ENCODE assay signal across 13 cellular contexts in genomic region chr20:37899105-37900045, GRCh38.
"Had no signal": no experiment of that assay in that cellular context is flagged by ENCODE, and none has a peak within 500 bp of the region (broad histone marks: within the 10 kb centered on the region; RNA-seq: fewer than 3 reads in every experiment).

No MANE protein-coding gene starts in this region.

- H3K4me3 Mint-ChIP-seq: activated CD4-positive, alpha-beta memory T cell treated with anti-CD3 and anti-CD28 coated beads, Interleukin-2, amount 10 ng/mL, durations not matched to agents 7 days and 5 days; activated CD4-positive, alpha-beta T cell treated with anti-CD3 and anti-CD28 coated beads for 36 hours; activated naive CD8-positive, alpha-beta T cell treated with anti-CD3 and anti-CD28 coated beads for 36 hours; nephron progenitor cell had no signal

- H3K36me3 ChIP-seq: WERI-Rb-1 had no signal

- ATAC-seq: left ventricle myocardium superior had no signal

- FAIRE-seq: colon, frontal cortex, small intestine had no signal

- H3K36me3 Mint-ChIP-seq: activated naive CD8-positive, alpha-beta T cell treated with anti-CD3 and anti-CD28 coated beads for 36 hours had no signal

- H3K9me3 Mint-ChIP-seq: activated CD4-positive, alpha-beta memory T cell treated with anti-CD3 and anti-CD28 coated beads, Interleukin-2, amount 10 ng/mL, durations not matched to agents 7 days and 5 days; activated naive CD8-positive, alpha-beta T cell treated with anti-CD3 and anti-CD28 coated beads for 36 hours; nephron progenitor cell had no signal

- H3K27ac ChIP-seq: WERI-Rb-1 had no signal

- H3K27ac Mint-ChIP-seq: activated CD4-positive, alpha-beta memory T cell treated with anti-CD3 and anti-CD28 coated beads, Interleukin-2, amount 10 ng/mL, durations not matched to agents 7 days and 5 days; activated naive CD8-positive, alpha-beta T cell treated with anti-CD3 and anti-CD28 coated beads for 36 hours; nephron progenitor cell had no signal

- DNase-seq: activated CD4-positive, alpha-beta memory T cell treated with anti-CD3 and anti-CD28 coated beads, Interleukin-2, amount 10 ng/mL, durations not matched to agents 7 days and 5 days; activated gamma-delta T cell treated with Interleukin-2 at 50 U/mL for 16 hours; activated naive CD8-positive, alpha-beta T cell treated with anti-CD3 and anti-CD28 coated beads for 36 hours; activated T-cell treated with anti-CD3 and anti-CD28 coated beads, Interleukin-2, amount 50 U/mL, for 48 hours; left ventricle myocardium superior; mesenchymal stem cell; nephron progenitor cell; small intestine; T1000; WERI-Rb-1 had no signal
